Comparison of ENCODE assay signal across 11 cellular contexts in genomic region chr6:21479140-21479539, GRCh38.
A peak's percentile ranks its signal among the peaks of the same experiment; 100 is the strongest.
DNase-seq lines count a peak whose midpoint lies in the region; ATAC-seq and TF ChIP-seq lines count a peak whose summit lies in the region.
"Had no signal": no experiment of that assay in that cellular context is flagged by ENCODE, and none has a peak within 500 bp of the region (broad histone marks: within the 10 kb centered on the region; RNA-seq: fewer than 3 reads in every experiment).

No MANE protein-coding gene starts in this region.

- H3K36me3 ChIP-seq in heart left ventricle = no peaks in the 10 kb centered on the region
- no peaks in the 10 kb centered on the region for H3K36me3 ChIP-seq in effector memory CD4-positive, alpha-beta T cell (ENCODE audit: control insufficient read depth, insufficient read depth, low read length)

- WGBS in heart left ventricle, 4 donors = 11 to 27% (median 18%) methylated on average over 12 of the region's 12 CpGs

- intact Hi-C loops in heart left ventricle (cut with DNase I) = no loop called here

- H3K4me3 ChIP-seq in WI38 (ENCODE audit: low read depth, low read length) (0 out of 2 replicates have a peak overlapping the region, but pooled peaks have one; percentile 2), heart left ventricle (peak overlapping the region in 10 of 12 donors; percentile 2 to 40 (median 29))
- H3K4me3 ChIP-seq in effector memory CD4-positive, alpha-beta T cell (ENCODE audit: insufficient read depth, low read depth, low read length, poor library complexity, severe bottlenecking) = no peak overlapping the region

- DNase-seq in DMS153 treated with DMSO at 0.1 percent for 48 hours (lab: John Stamatoyannopoulos, UW; ENCODE audit: unreplicated experiment) (peak; percentile 54), heart left ventricle (peak in 3 of 5 donors; percentile 11 to 54 (median 30)), renal cortical epithelial cell (ENCODE audit: low read depth) (peak; percentile 21), SIG-M5 (lab: John Stamatoyannopoulos, UW) (no peak), NCI-H524 (lab: John Stamatoyannopoulos, UW) (no peak)
- DNase-seq in effector memory CD4-positive, alpha-beta T cell = no peak
- DNase-seq: activated CD8-positive, alpha-beta memory T cell treated with anti-CD3 and anti-CD28 coated beads, Interleukin-2, amount 50 U/mL, for 4 hours; DMS79; midbrain had no signal

- peaks cover 0 to 19% (median 8%) of the 10 kb centered on the region in 12 donors for H3K4me1 ChIP-seq in heart left ventricle
- no peaks in the 10 kb centered on the region for H3K4me1 ChIP-seq in effector memory CD4-positive, alpha-beta T cell (ENCODE audit: control insufficient read depth, insufficient read depth, low read length, poor library complexity, severe bottlenecking)

- peak overlapping the region in 6 of 12 donors; percentile 1 to 47 (median 14) for H3K27ac ChIP-seq in heart left ventricle
- no peak overlapping the region for H3K27ac ChIP-seq in effector memory CD4-positive, alpha-beta T cell (ENCODE audit: insufficient read depth, low read length, poor library complexity, severe bottlenecking)

- no peaks in the 10 kb centered on the region for H3K9me3 ChIP-seq in heart left ventricle
- H3K9me3 ChIP-seq in effector memory CD4-positive, alpha-beta T cell (ENCODE audit: control insufficient read depth, low read length) = no peaks in the 10 kb centered on the region

- no peaks in the 10 kb centered on the region for H3K27me3 ChIP-seq in heart left ventricle
- peaks cover 2% of the 10 kb centered on the region for H3K27me3 ChIP-seq in effector memory CD4-positive, alpha-beta T cell (replicated peaks; ENCODE audit: control insufficient read depth, insufficient read depth, low read length, poor library complexity, severe bottlenecking)

- no peak for TF ChIP-seq POLR2A in heart left ventricle (IDR thresholded peaks at IDR 0.05)

- peak; percentile 57 to 94 (median 77) for ATAC-seq in heart left ventricle
- ATAC-seq in GM21619 (IDR thresholded peaks at IDR 0.05; ENCODE audit: unreplicated experiment) = no peak

- TF ChIP-seq CTCF in WI38 (IDR thresholded peaks at IDR 0.05; ENCODE audit: low read depth, low read length) (no peak), heart left ventricle (IDR thresholded peaks at IDR 0.05) (no peak)

Comparison
In these comparisons a context has a peak if more than half of its experiments do, and no peak if none do; other contexts are left out.
1. DNase-seq: peak in DMS153 treated with DMSO at 0.1 percent for 48 hours (single experiment), heart left ventricle (3 of 5) and renal cortical epithelial cell (single experiment); none in SIG-M5 (single experiment), effector memory CD4-positive, alpha-beta T cell (0 of 3) and NCI-H524 (0 of 2).